Comparison of ENCODE assay signal across 31 cellular contexts in genomic region chr1:101704895-101705294, GRCh38.
"Had no signal": no experiment of that assay in that cellular context is flagged by ENCODE, and none has a peak within 500 bp of the region (broad histone marks: within the 10 kb centered on the region; RNA-seq: fewer than 3 reads in every experiment).

No MANE protein-coding gene starts in this region.

- H3K4me3 ChIP-seq: esophagus muscularis mucosa, gastrocnemius medialis, heart left ventricle had no signal

- DNase-seq: activated CD4-positive, alpha-beta memory T cell treated with anti-CD3 and anti-CD28 coated beads for 36 hours; activated CD4-positive, alpha-beta T cell treated with anti-CD3 and anti-CD28 coated beads for 36 hours; activated CD4-positive, alpha-beta T cell treated with anti-CD3 and anti-CD28 coated beads, Interleukin-2, amount 10 ng/mL, durations not matched to agents 24 days and 14 days; activated CD4-positive, CD25-positive, alpha-beta regulatory T cell; activated CD4-positive, CD25-positive, alpha-beta regulatory T cell treated with anti-CD3 and anti-CD28 coated beads, Interleukin-2, amount 50 U/mL, for 72 hours; activated effector memory CD4-positive, alpha-beta T cell treated with Interleukin-2 at 50 U/mL for 16 hours; activated gamma-delta T cell treated with Interleukin-2 at 50 U/mL for 16 hours; activated naive CD4-positive, alpha-beta T cell treated with anti-CD3 and anti-CD28 coated beads, Interleukin-2, amount 50 U/mL, for 16 hours; activated naive CD4-positive, alpha-beta T cell treated with Interleukin-2 at 50 U/mL for 16 hours; activated T-cell treated with anti-CD3 and anti-CD28 coated beads, Interleukin-2, amount 50 U/mL, for 4 hours; amniotic stem cell; anterior cingulate cortex; brain microvascular endothelial cell; caudate nucleus; cortex of kidney; dermis blood vessel endothelial cell; effector CD4-positive, alpha-beta T cell; effector memory CD8-positive, alpha-beta T cell; erythroblast; foreskin keratinocyte; gastrocnemius medialis; glutamatergic neuron; heart left ventricle; T-helper 1 cell; T-helper 17 cell; T1000; WERI-Rb-1 had no signal

- H3K4me3 Mint-ChIP-seq: activated CD4-positive, alpha-beta memory T cell treated with anti-CD3 and anti-CD28 coated beads for 36 hours; activated CD4-positive, alpha-beta T cell treated with anti-CD3 and anti-CD28 coated beads for 36 hours; activated CD4-positive, alpha-beta T cell treated with anti-CD3 and anti-CD28 coated beads, Interleukin-2, amount 10 ng/mL, durations not matched to agents 24 days and 14 days; activated naive CD8-positive, alpha-beta T cell; activated T-cell treated with anti-CD3 and anti-CD28 coated beads, Interleukin-2, amount 50 U/mL, for 4 hours; activated T-helper 17 cell treated with anti-CD3 and anti-CD28 coated beads, Interleukin-2, amount 50 U/mL, for 72 hours; effector memory CD8-positive, alpha-beta T cell; T-helper 17 cell; T-helper 2 cell treated with Interferon-gamma antibody and Interleukin-4, amounts not matched to agents 5 μg/mL and 100 μg/mL, for 36 hours had no signal

- H3K27me3 Mint-ChIP-seq: activated CD4-positive, alpha-beta memory T cell treated with anti-CD3 and anti-CD28 coated beads for 36 hours; activated CD4-positive, alpha-beta T cell treated with anti-CD3 and anti-CD28 coated beads, Interleukin-2, amount 10 ng/mL, durations not matched to agents 24 days and 14 days; activated T-helper 17 cell treated with anti-CD3 and anti-CD28 coated beads, Interleukin-2, amount 50 U/mL, for 72 hours; effector memory CD8-positive, alpha-beta T cell; T-helper 17 cell had no signal

- H3K36me3 Mint-ChIP-seq: activated CD4-positive, alpha-beta memory T cell treated with anti-CD3 and anti-CD28 coated beads for 36 hours; activated naive CD8-positive, alpha-beta T cell had no signal

- ATAC-seq: activated CD4-positive, alpha-beta T cell treated with anti-CD3 and anti-CD28 coated beads for 36 hours; activated T-cell treated with anti-CD3 and anti-CD28 coated beads, Interleukin-2, amount 50 U/mL, for 4 hours; activated T-helper 17 cell treated with anti-CD3 and anti-CD28 coated beads, Interleukin-2, amount 50 U/mL, for 72 hours; effector memory CD8-positive, alpha-beta T cell; foreskin keratinocyte; gastrocnemius medialis; heart left ventricle; T-helper 17 cell had no signal

- H3K27ac Mint-ChIP-seq: activated CD4-positive, alpha-beta memory T cell treated with anti-CD3 and anti-CD28 coated beads for 36 hours; activated CD4-positive, alpha-beta T cell treated with anti-CD3 and anti-CD28 coated beads for 36 hours; activated CD4-positive, alpha-beta T cell treated with anti-CD3 and anti-CD28 coated beads, Interleukin-2, amount 10 ng/mL, durations not matched to agents 24 days and 14 days; activated naive CD8-positive, alpha-beta T cell; activated T-helper 17 cell treated with anti-CD3 and anti-CD28 coated beads, Interleukin-2, amount 50 U/mL, for 72 hours; effector memory CD8-positive, alpha-beta T cell; T-helper 17 cell; T-helper 2 cell treated with Interferon-gamma antibody and Interleukin-4, amounts not matched to agents 5 μg/mL and 100 μg/mL, for 36 hours had no signal

- H3K9me3 Mint-ChIP-seq: activated CD4-positive, alpha-beta memory T cell treated with anti-CD3 and anti-CD28 coated beads for 36 hours; activated CD4-positive, alpha-beta T cell treated with anti-CD3 and anti-CD28 coated beads, Interleukin-2, amount 10 ng/mL, durations not matched to agents 24 days and 14 days; activated T-cell treated with anti-CD3 and anti-CD28 coated beads, Interleukin-2, amount 50 U/mL, for 4 hours; activated T-helper 17 cell treated with anti-CD3 and anti-CD28 coated beads, Interleukin-2, amount 50 U/mL, for 72 hours; effector memory CD8-positive, alpha-beta T cell; T-helper 2 cell treated with Interferon-gamma antibody and Interleukin-4, amounts not matched to agents 5 μg/mL and 100 μg/mL, for 36 hours had no signal

- H3K4me1 Mint-ChIP-seq: activated CD4-positive, alpha-beta T cell treated with anti-CD3 and anti-CD28 coated beads for 36 hours; activated CD4-positive, alpha-beta T cell treated with anti-CD3 and anti-CD28 coated beads, Interleukin-2, amount 10 ng/mL, durations not matched to agents 24 days and 14 days; activated T-helper 17 cell treated with anti-CD3 and anti-CD28 coated beads, Interleukin-2, amount 50 U/mL, for 72 hours; T-helper 17 cell had no signal
